Comparison of ENCODE assay signal across 24 cellular contexts in genomic region chr10:110649652-110650264, GRCh38. TPM values are rescaled to one million over a fixed set of nuclear protein-coding genes. Genes with fewer than 3 reads are reported as not detected.
A peak's percentile ranks its signal among the peaks of the same experiment; 100 is the strongest.
DNase-seq lines count a peak whose midpoint lies in the region; ATAC-seq and TF ChIP-seq lines count a peak whose summit lies in the region.
"Had no signal": no experiment of that assay in that cellular context is flagged by ENCODE, and none has a peak within 500 bp of the region (broad histone marks: within the 10 kb centered on the region; RNA-seq: fewer than 3 reads in every experiment).

No MANE protein-coding gene starts in this region.

- H3K9ac ChIP-seq in OCI-LY3 (ENCODE audit: low read length): no peak overlapping the region

- H4K20me1 ChIP-seq in OCI-LY3 (ENCODE audit: insufficient read depth, low read length): no peaks in the 10 kb centered on the region

- H2AFZ ChIP-seq in OCI-LY3 (ENCODE audit: low read depth, low read length): no peak overlapping the region

- peak overlapping the region; percentile 6 for H3K27ac ChIP-seq in right cardiac atrium (ENCODE audit: low read length)
- H3K27ac ChIP-seq in OCI-LY3 (ENCODE audit: low read length): no peak overlapping the region
- H3K27ac ChIP-seq in ectodermal cell (ENCODE audit: insufficient read depth, low read depth, low read length, poor library complexity, severe bottlenecking): peak overlapping the region; percentile 30
- H3K27ac ChIP-seq: cardiac muscle cell, prostate gland, skin epidermis, upper lobe of right lung had no signal

- DNase-seq in right cardiac atrium (no peak), Right ventricle myocardium inferior (ENCODE audit: missing footprints) (no peak), NCI-H187 (lab: John Stamatoyannopoulos, UW) (no peak), NCI-H187 treated with DMSO at 0.1 percent for 48 hours (lab: John Stamatoyannopoulos, UW) (no peak)
- DNase-seq: activated CD4-positive, alpha-beta T cell treated with anti-CD3 and anti-CD28 coated beads, Interleukin-2, amount 50 U/mL, for 4 hours; activated CD4-positive, CD25-positive, alpha-beta regulatory T cell; activated naive CD4-positive, alpha-beta T cell treated with anti-CD3 and anti-CD28 coated beads, Interleukin-2, amount 50 U/mL, for 16 hours; amygdala; dermis blood vessel endothelial cell; NCI-H1436; NCI-H524; RPMI8226; stimulated activated CD4-positive, alpha-beta T cell treated with anti-CD3 and anti-CD28 coated beads, Interleukin-2, amount 100 ng/mL, for 24 hours; T1000; upper lobe of right lung had no signal

- peak overlapping the region; percentile 14; the same call in 1 of the 2 replicates for H3K4me2 ChIP-seq in OCI-LY3 (ENCODE audit: low read length)

- intact Hi-C loops in right cardiac atrium (cut with DNase I) (no loop called here), Right ventricle myocardium inferior (cut with DNase I) (loop anchor here (10.0 kb wide), 1 partner anchor 235 kb away; no protein-coding TSS in a partner anchor)

- H3K9me3 ChIP-seq in right cardiac atrium (ENCODE audit: control insufficient read depth, low read length) (no peaks in the 10 kb centered on the region), OCI-LY3 (ENCODE audit: insufficient read depth, low read length) (peaks cover 13% of the 10 kb centered on the region; the same call in 1 of the 2 replicates), ectodermal cell (ENCODE audit: control insufficient read depth, low read length) (no peaks in the 10 kb centered on the region)
- H3K9me3 ChIP-seq: prostate gland, upper lobe of right lung had no signal

- no peaks in the 10 kb centered on the region for H3K79me2 ChIP-seq in OCI-LY3 (ENCODE audit: low read length)

- H3K4me1 ChIP-seq in right cardiac atrium (ENCODE audit: control insufficient read depth, insufficient read depth, low read length) (peaks cover 2% of the 10 kb centered on the region), OCI-LY3 (ENCODE audit: low read length) (peaks cover 11% of the 10 kb centered on the region), ectodermal cell (ENCODE audit: control insufficient read depth, insufficient read depth, low read length) (peaks cover 31% of the 10 kb centered on the region)
- H3K4me1 ChIP-seq: prostate gland, upper lobe of right lung had no signal

- H3K4me3 ChIP-seq in right cardiac atrium (ENCODE audit: low read length): no peak overlapping the region
- H3K4me3 ChIP-seq in OCI-LY3 (ENCODE audit: low read length): no peak overlapping the region
- H3K4me3 ChIP-seq in ectodermal cell (ENCODE audit: insufficient read depth, low read depth, low read length): no peak overlapping the region
- H3K4me3 ChIP-seq: cardiac muscle cell, prostate gland, skin epidermis, upper lobe of right lung had no signal

- H3K36me3 ChIP-seq in OCI-LY3 (replicated peaks; ENCODE audit: low read depth, low read length): no peaks in the 10 kb centered on the region
- H3K36me3 ChIP-seq in ectodermal cell (ENCODE audit: control insufficient read depth, insufficient read depth, low read length): no peaks in the 10 kb centered on the region
- H3K36me3 ChIP-seq: cardiac muscle cell, prostate gland, upper lobe of right lung had no signal

- TF ChIP-seq CTCF in OCI-LY3 (IDR thresholded peaks at IDR 0.05; ENCODE audit: low read depth, low read length): no peak

- WGBS in right cardiac atrium: 48% methylated on average over 6 of the region's 6 CpGs
- WGBS in ectodermal cell, 2 experiments: 68 to 77% methylated on average over 4 to 6 of the region's 6 CpGs

- ATAC-seq in right cardiac atrium: no peak
- ATAC-seq in Right ventricle myocardium inferior: no peak
- ATAC-seq in HG02973 (IDR thresholded peaks at IDR 0.05; ENCODE audit: unreplicated experiment): no peak
- no peak for ATAC-seq in HG03520 (IDR thresholded peaks at IDR 0.05; ENCODE audit: unreplicated experiment)
- ATAC-seq: upper lobe of right lung had no signal

- H3K27me3 ChIP-seq in right cardiac atrium (ENCODE audit: control insufficient read depth, insufficient read depth) (peaks cover 3% of the 10 kb centered on the region), OCI-LY3 (ENCODE audit: low read depth, low read length) (peaks cover 23% of the 10 kb centered on the region), ectodermal cell (ENCODE audit: control insufficient read depth, insufficient read depth, low read length, poor library complexity, severe bottlenecking) (peaks cover 20% of the 10 kb centered on the region)
- H3K27me3 ChIP-seq: cardiac muscle cell had no signal

RNA-seq across cellular contexts. Expression of gene RBM20, which starts 5.6 kb away (rescaled TPM):
- 10 to 100 TPM; 51.5 to 92.0 (median 74.2) TPM for total RNA-seq in right cardiac atrium
- polyA plus RNA-seq in right cardiac atrium: 34.3 TPM
- total RNA-seq in Right ventricle myocardium inferior: 103 TPM
- 1.9 TPM for polyA plus RNA-seq in ectodermal cell (2013, experiment 1 of 4)
- 1.2 TPM for polyA plus RNA-seq in ectodermal cell (2013, experiment 2 of 4)
- polyA plus RNA-seq in ectodermal cell (2013, experiment 3 of 4): 1.6 TPM
- 1.2 TPM for polyA plus RNA-seq in ectodermal cell (2013, experiment 4 of 4)
- total RNA-seq: activated T-helper 1 cell treated with anti-CD3 and anti-CD28 coated beads, Interleukin-12 subunit alpha, Interleukin-12 subunit beta, Interleukin-2, Interleukin-4 antibody, amounts not matched to agents 30 ng/mL and 10 ng/mL and 1 ng/mL, durations not matched to agents 14 hours and 24 hours and 36 hours; endothelial cell of umbilical vein had no signal
